In genomic region chr1:35650416-35650815, GRCh38 we compare ENCODE assay signal across 21 cellular contexts. TPM values are rescaled to one million over a fixed set of nuclear protein-coding genes. Genes with fewer than 3 reads are reported as not detected.
DNase-seq lines count a peak whose midpoint lies in the region; ATAC-seq, FAIRE-seq and TF ChIP-seq lines count a peak whose summit lies in the region.
"Had no signal": no experiment of that assay in that cellular context is flagged by ENCODE, and none has a peak within 500 bp of the region (broad histone marks: within the 10 kb centered on the region; RNA-seq: fewer than 3 reads in every experiment).

No MANE protein-coding gene starts in this region.

- H3K4me3 ChIP-seq in thyroid gland (replicated peaks in 1 of 3) (no peak overlapping the region), Peyer's patch (no peak overlapping the region)
- H3K4me3 ChIP-seq: A549, HAP-1, MG63, SJSA1 had no signal

- intact Hi-C loops in Right ventricle myocardium superior (cut with DNase I) (no loop called here), cardiac septum (cut with DNase I) (no loop called here), thyroid gland (cut with DNase I) (no loop called here)

- H3K9me3 ChIP-seq in thyroid gland (no peaks in the 10 kb centered on the region), Peyer's patch (no peaks in the 10 kb centered on the region)
- H3K9me3 ChIP-seq: A549, HAP-1, MG63, SJSA1 had no signal

- WGBS in thyroid gland, 2 donors: 58 to 66% methylated on average over 3 of the region's 3 CpGs

- peaks cover 0 to 12% of the 10 kb centered on the region in 2 donors for H3K4me1 ChIP-seq in thyroid gland
- no peaks in the 10 kb centered on the region for H3K4me1 ChIP-seq in Peyer's patch
- H3K4me1 ChIP-seq: A549, HAP-1, SJSA1 had no signal

- TF ChIP-seq CTCF in thyroid gland (IDR thresholded peaks at IDR 0.05): no peak
- TF ChIP-seq CTCF in Peyer's patch (IDR thresholded peaks at IDR 0.05): no peak

- peak; percentile 70 for ATAC-seq in Right ventricle myocardium superior (ENCODE audit: poor library complexity)
- ATAC-seq: A549 had no signal

- FAIRE-seq in GM12891 (lab: Jason Lieb, UNC): no peak
- FAIRE-seq: A549, G401.6 had no signal

- DNase-seq in Right ventricle myocardium superior: no peak
- DNase-seq in cardiac septum (ENCODE audit: low spot score): no peak
- DNase-seq in NCI-H2029 (lab: John Stamatoyannopoulos, UW): peak; percentile 24
- DNase-seq in SHP77 treated with DMSO at 0.1 percent for 48 hours (lab: John Stamatoyannopoulos, UW): peak; percentile 30
- DNase-seq in thyroid gland: peak; percentile 57 to 65
- DNase-seq in GM12891 (ENCODE audit: insufficient read length, low spot score): no peak
- no peak for DNase-seq in Peyer's patch
- DNase-seq: Calu3; CD4-positive, alpha-beta memory T cell; IMR-90; Karpas-422; MG63; NCI-H1048; NCI-H2107; NCI-H446 had no signal

- H3K27ac ChIP-seq in thyroid gland (no peak overlapping the region), Peyer's patch (no peak overlapping the region)
- H3K27ac ChIP-seq: A549, HL-60, RWPE1, SJSA1 had no signal

- TF ChIP-seq POLR2A in thyroid gland (IDR thresholded peaks at IDR 0.05) (no peak), GM12891 (IDR thresholded peaks at IDR 0.05; ENCODE audit: low read depth, low read length) (no peak), Peyer's patch (IDR thresholded peaks at IDR 0.05) (no peak)

- H3K27me3 ChIP-seq in thyroid gland (no peaks in the 10 kb centered on the region), Peyer's patch (no peaks in the 10 kb centered on the region)

- H3K36me3 ChIP-seq in thyroid gland: no peaks in the 10 kb centered on the region
- no peaks in the 10 kb centered on the region for H3K36me3 ChIP-seq in Peyer's patch
- H3K36me3 ChIP-seq: HAP-1, MG63, SJSA1 had no signal

TF ChIP-seq in GM12891, 5 proteins besides CTCF, POLR2A, EP300 and RAD21:
- TF ChIP-seq PAX5 (IDR thresholded peaks at IDR 0.05; ENCODE audit: insufficient read depth, low read length, severe bottlenecking) (no peak), POLR2AphosphoS5 (IDR thresholded peaks at IDR 0.05; ENCODE audit: low read depth, low read length) (no peak), SPI1 (IDR thresholded peaks at IDR 0.05; ENCODE audit: low read depth, low read length) (no peak), POU2F2 (IDR thresholded peaks at IDR 0.05; ENCODE audit: low read depth, low read length) (no peak), TAF1 (IDR thresholded peaks at IDR 0.05; ENCODE audit: low read depth, low read length) (no peak)

RNA-seq across cellular contexts. Expression of gene PSMB2, which starts 9.1 kb away (rescaled TPM):
- total RNA-seq in Right ventricle myocardium superior (37.0 TPM), cardiac septum (35.6 TPM), thyroid gland (10 to 100 TPM; 37.9 to 50.2 (median 43.1) TPM), Peyer's patch (10 to 100 TPM; 31.5 to 79.2 (median 42.6) TPM)
- polyA plus RNA-seq in GM12891 (2012; ENCODE audit: low read depth, missing spikeins): 71.7 TPM

Comparison
In these comparisons a context has a peak if more than half of its experiments do, and no peak if none do; other contexts are left out.
1. DNase-seq: peak in NCI-H2029 (single experiment), SHP77 treated with DMSO at 0.1 percent for 48 hours (single experiment) and thyroid gland (2 of 2); none in Right ventricle myocardium superior (single experiment), cardiac septum (single experiment), GM12891 (single experiment) and Peyer's patch (0 of 3).